In genomic region chr4:76373919-76374552, GRCh38 we compare ENCODE assay signal across 19 cellular contexts. TPM values are rescaled to one million over a fixed set of nuclear protein-coding genes. Genes with fewer than 3 reads are reported as not detected.
DNase-seq lines count a peak whose midpoint lies in the region; ATAC-seq, FAIRE-seq and TF ChIP-seq lines count a peak whose summit lies in the region.
"Had no signal": no experiment of that assay in that cellular context is flagged by ENCODE, and none has a peak within 500 bp of the region (broad histone marks: within the 10 kb centered on the region; RNA-seq: fewer than 3 reads in every experiment).

No MANE protein-coding gene starts in this region.

- in situ Hi-C loops in astrocyte of the spinal cord (cut with HindIII; ENCODE audit: low sequenced_read_pairs), result no loop called here
- in situ Hi-C loops in ACHN (cut with HindIII; ENCODE audit: low pct_ligation_motif_present, low pct_unique_long_range_greater_than_20kb, low sequenced_read_pairs), result no loop called here

- H3K4me3 ChIP-seq in astrocyte of the spinal cord (ENCODE audit: low read depth, low read length), result no peak overlapping the region
- H3K4me3 ChIP-seq: PC-9, suprapubic skin had no signal

- TF ChIP-seq CTCF in 22Rv1 (IDR thresholded peaks at IDR 0.05), result no peak
- no peak for TF ChIP-seq CTCF in astrocyte of the spinal cord (IDR thresholded peaks at IDR 0.05; ENCODE audit: low read depth, low read length)
- TF ChIP-seq CTCF in GM10266 (IDR thresholded peaks at IDR 0.05; ENCODE audit: control insufficient read depth, insufficient read depth, low read depth, missing control alignments), result no peak

- H3K27ac ChIP-seq in 22Rv1, result peak overlapping the region; percentile 59
- H3K27ac ChIP-seq: PC-9, suprapubic skin had no signal

- peak; percentile 76 for FAIRE-seq in islet of Langerhans (lab: Jason Lieb, UNC)

- DNase-seq in LHCN-M2 (ENCODE audit: low read depth), result peak; percentile 60
- DNase-seq in astrocyte of the spinal cord (ENCODE audit: low read depth, low spot score), result peak; percentile 17
- no peak for DNase-seq in stimulated activated CD4-positive, alpha-beta T cell treated with anti-CD3 and anti-CD28 coated beads, Interleukin-1b, Interleukin-23, amount 100 ng/mL, for 48 hours
- DNase-seq in ACHN, result no peak
- DNase-seq in GM10266 (ENCODE audit: extremely low spot score), result no peak
- DNase-seq: activated CD4-positive, alpha-beta T cell treated with anti-CD3 and anti-CD28 coated beads for 1 hour; activated CD8-positive, alpha-beta memory T cell treated with anti-CD3 and anti-CD28 coated beads, Interleukin-2, amount 50 U/mL, for 48 hours; activated naive CD4-positive, alpha-beta T cell treated with anti-CD3 and anti-CD28 coated beads, Interleukin-2, amount 10 ng/mL, durations not matched to agents 7 days and 5 days; cerebellar nuclear complex; erythroblast; NCI-H1417 treated with DMSO at 0.1 percent for 48 hours; NCI-H510A; occipital lobe; PC-9 had no signal

- ATAC-seq in esophagus mucosa, result no peak

RNA-seq across cellular contexts. Expression of gene CCDC158, which starts 46.9 kb away (rescaled TPM):
- not detected in 2 replicates for total RNA-seq in LHCN-M2 (2014; rRNA removed)
- 0.02 TPM for polyA plus RNA-seq in LHCN-M2 (2012)
- total RNA-seq in esophagus mucosa, result not detected
- total RNA-seq: PC-9 had no signal
- polyA plus RNA-seq: AG04450 had no signal

Comparison
In these comparisons a context has a peak if more than half of its experiments do, and no peak if none do; other contexts are left out.
1. DNase-seq: peak in LHCN-M2 (single experiment) and astrocyte of the spinal cord (single experiment); none in stimulated activated CD4-positive, alpha-beta T cell treated with anti-CD3 and anti-CD28 coated beads, Interleukin-1b, Interleukin-23, amount 100 ng/mL, for 48 hours (single experiment), ACHN (single experiment) and GM10266 (single experiment).